In genomic region chr2:25777077-25777476, GRCh38 we compare ENCODE assay signal across 30 cellular contexts.
"Had no signal": no experiment of that assay in that cellular context is flagged by ENCODE, and none has a peak within 500 bp of the region (broad histone marks: within the 10 kb centered on the region; RNA-seq: fewer than 3 reads in every experiment).

No MANE protein-coding gene starts in this region.

- H3K4me1 Mint-ChIP-seq: nephron, neural progenitor cell had no signal

- H3K27ac ChIP-seq: neural progenitor cell, ovary, parathyroid adenoma, psoas muscle, skin epidermis, spleen, stomach, thoracic aorta, thyroid gland, tibial nerve, upper lobe of left lung, vagina had no signal

- H3K4me1 ChIP-seq: neural progenitor cell, parathyroid adenoma, psoas muscle, spleen, stomach, thyroid gland, tibial nerve, upper lobe of left lung, vagina had no signal

- DNase-seq: natural killer cell; occipital lobe; ovary; posterior cingulate gyrus; psoas muscle; right cardiac atrium; spleen; stimulated activated CD4-positive, alpha-beta T cell treated with anti-CD3 and anti-CD28 coated beads, Interleukin-15, amount 100 ng/mL, for 24 hours; stimulated activated CD4-positive, alpha-beta T cell treated with anti-CD3 and anti-CD28 coated beads, Interleukin-2, amount 100 ng/mL, for 24 hours; stimulated activated CD4-positive, alpha-beta T cell treated with anti-CD3 and anti-CD28 coated beads, Interleukin-2, amount 100 ng/mL, for 48 hours; stimulated activated CD4-positive, alpha-beta T cell treated with anti-CD3 and anti-CD28 coated beads, Interleukin-4, amount 100 ng/mL, for 24 hours; stimulated activated naive B cell treated with anti-CD40 and anti-IgM and Interleukin-4, amounts not matched to agents 10 μg/mL and 1 μg/mL and 100 μg/mL, for 72 hours; stimulated activated naive CD4-positive, alpha-beta T cell treated with Interleukin-2 at 50 U/mL for 16 hours; stomach; thyroid gland; trophoblast cell; upper lobe of left lung had no signal

- H3K4me3 Mint-ChIP-seq: natural killer cell; nephron; neural progenitor cell; stimulated activated effector memory CD8-positive, alpha-beta T cell treated with anti-CD3 and anti-CD28 coated beads, Interleukin-12 subunit alpha, Interleukin-12 subunit beta, amount 100 ng/mL, for 72 hours; stimulated activated naive B cell treated with anti-CD40 and anti-IgM and Interleukin-4, amounts not matched to agents 10 μg/mL and 1 μg/mL and 100 μg/mL, for 72 hours; stimulated activated naive CD8-positive, alpha-beta T cell treated with anti-CD3 and anti-CD28 coated beads, Interleukin-15, Interleukin-2, amounts not matched to agents 100 ng/mL and 50 ng/mL, for 24 hours had no signal

- H3K36me3 ChIP-seq: neural progenitor cell, ovary, thoracic aorta, thyroid gland, upper lobe of left lung, vagina had no signal

- ATAC-seq: natural killer cell; psoas muscle; right cardiac atrium; sciatic nerve; stimulated activated effector memory CD8-positive, alpha-beta T cell treated with anti-CD3 and anti-CD28 coated beads, Interleukin-12 subunit alpha, Interleukin-12 subunit beta, amount 100 ng/mL, for 72 hours; stimulated activated naive B cell treated with anti-CD40 and anti-IgM and Interleukin-4, amounts not matched to agents 10 μg/mL and 1 μg/mL and 100 μg/mL, for 72 hours had no signal

- H3K27ac Mint-ChIP-seq: natural killer cell; nephron; neural progenitor cell; progenitor cell of endocrine pancreas; stimulated activated effector memory CD8-positive, alpha-beta T cell treated with anti-CD3 and anti-CD28 coated beads, Interleukin-12 subunit alpha, Interleukin-12 subunit beta, amount 100 ng/mL, for 72 hours; stimulated activated naive B cell treated with anti-CD40 and anti-IgM and Interleukin-4, amounts not matched to agents 10 μg/mL and 1 μg/mL and 100 μg/mL, for 72 hours; stimulated activated naive CD8-positive, alpha-beta T cell treated with anti-CD3 and anti-CD28 coated beads, Interleukin-15, Interleukin-2, amounts not matched to agents 100 ng/mL and 50 ng/mL, for 24 hours had no signal

- H3K9me3 ChIP-seq: ovary, psoas muscle, spleen, stomach, thyroid gland, tibial nerve, upper lobe of left lung, vagina had no signal

- H2AFZ ChIP-seq: neural progenitor cell, parathyroid adenoma had no signal

- H3K36me3 Mint-ChIP-seq: natural killer cell had no signal

- H3K27me3 Mint-ChIP-seq: progenitor cell of endocrine pancreas; stimulated activated naive B cell treated with anti-CD40 and anti-IgM and Interleukin-4, amounts not matched to agents 10 μg/mL and 1 μg/mL and 100 μg/mL, for 72 hours; stimulated activated naive CD8-positive, alpha-beta T cell treated with anti-CD3 and anti-CD28 coated beads, Interleukin-15, Interleukin-2, amounts not matched to agents 100 ng/mL and 50 ng/mL, for 24 hours had no signal

- H3K9ac ChIP-seq: neural progenitor cell, parathyroid adenoma had no signal

- H3K4me2 ChIP-seq: neural progenitor cell, smooth muscle cell had no signal

- H3K4me3 ChIP-seq: neural progenitor cell, ovary, psoas muscle, skin epidermis, smooth muscle cell, spleen, stomach, thoracic aorta, thyroid gland, tibial nerve, upper lobe of left lung, vagina had no signal

- H3K79me2 ChIP-seq: parathyroid adenoma had no signal

- H3K27me3 ChIP-seq: neural progenitor cell, ovary, spleen, stomach, thyroid gland, tibial nerve, upper lobe of left lung, vagina had no signal

- FAIRE-seq: urothelium cell line had no signal
